Comparison of ENCODE assay signal across 13 cellular contexts in the genomic region with DNA sequence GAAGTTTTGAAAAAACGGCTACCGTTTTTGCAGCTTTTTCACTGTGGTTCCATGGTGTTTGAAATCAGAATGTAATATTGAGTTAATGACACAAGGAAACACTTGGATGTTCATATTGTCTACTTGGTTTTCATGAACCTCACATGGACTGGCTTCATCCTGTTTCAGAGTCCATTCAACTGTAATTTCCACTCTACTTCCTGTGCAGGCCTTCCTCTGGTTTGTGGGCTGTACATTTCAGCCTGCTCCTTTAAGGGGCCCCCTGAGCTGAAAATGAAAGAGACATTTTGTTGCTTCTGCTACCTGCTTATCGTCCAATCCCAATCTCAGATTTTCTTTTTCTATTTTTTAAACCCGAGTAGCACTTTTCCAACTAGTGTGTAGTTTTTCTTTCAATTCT. TPM values are rescaled to one million over a fixed set of nuclear protein-coding genes. Genes with fewer than 3 reads are reported as not detected.
DNase-seq lines count a peak whose midpoint lies in the region; ATAC-seq and TF ChIP-seq lines count a peak whose summit lies in the region.
"Had no signal": no experiment of that assay in that cellular context is flagged by ENCODE, and none has a peak within 500 bp of the region (broad histone marks: within the 10 kb centered on the region; RNA-seq: fewer than 3 reads in every experiment).

No MANE protein-coding gene starts in this region.

- TF ChIP-seq EP300 in transverse colon (IDR thresholded peaks at IDR 0.05; ENCODE audit: low read depth) = no peak

- H3K4me3 ChIP-seq in CD4-positive, alpha-beta memory T cell (ENCODE audit: low read length in 2 of 2) = no peak overlapping the region
- H3K4me3 ChIP-seq in psoas muscle = no peak overlapping the region
- H3K4me3 ChIP-seq in transverse colon = no peak overlapping the region
- H3K4me3 ChIP-seq: left ventricle myocardium inferior had no signal

- POLR2A ChIA-PET in CD4-positive, alpha-beta memory T cell (lab: Charles Lee; ENCODE audit: partially characterized antibody) = interaction anchor here (0.6 to 1.1 kb wide), 3 partner anchors 42 to 1274 kb away, joined by 3 to 4 read pairs (median 3); a partner anchor contains a TSS

- H3K4me3 Mint-ChIP-seq in CD4-positive, alpha-beta memory T cell = peak overlapping the region in 6 of 8 donors; percentile 20 to 65 (median 36)
- H3K4me3 Mint-ChIP-seq in activated naive CD8-positive, alpha-beta T cell treated with anti-CD3 and anti-CD28 coated beads, Interleukin-2, amount 50 U/mL, for 24 hours = peak overlapping the region; percentile 27
- H3K4me3 Mint-ChIP-seq in endothelial cell (ENCODE audit: unreplicated experiment) = no peak overlapping the region
- H3K4me3 Mint-ChIP-seq: H9 had no signal

- H3K36me3 ChIP-seq in CD4-positive, alpha-beta memory T cell (ENCODE audit: insufficient read depth, low read length) = no peaks in the 10 kb centered on the region
- H3K36me3 ChIP-seq in psoas muscle (ENCODE audit: insufficient read depth in 1 of 2, low read depth in 1 of 2) (no peaks in the 10 kb centered on the region), transverse colon (no peaks in the 10 kb centered on the region)
- H3K36me3 ChIP-seq: left ventricle myocardium inferior had no signal

- peaks cover 43% of the 10 kb centered on the region for H3K4me1 ChIP-seq in CD4-positive, alpha-beta memory T cell (ENCODE audit: insufficient read depth, low read length)
- H3K4me1 ChIP-seq in psoas muscle (peaks cover 11% of the 10 kb centered on the region), transverse colon (peaks cover 0 to under 1% (median 0%) of the 10 kb centered on the region in 4 donors)
- H3K4me1 ChIP-seq: left ventricle myocardium inferior had no signal

- H3K36me3 Mint-ChIP-seq in CD4-positive, alpha-beta memory T cell = no peaks in the 10 kb centered on the region
- H3K36me3 Mint-ChIP-seq in activated naive CD8-positive, alpha-beta T cell treated with anti-CD3 and anti-CD28 coated beads, Interleukin-2, amount 50 U/mL, for 24 hours (ENCODE audit: low read depth) = no peaks in the 10 kb centered on the region
- no peaks in the 10 kb centered on the region for H3K36me3 Mint-ChIP-seq in endothelial cell (ENCODE audit: low read depth, unreplicated experiment)

- in situ Hi-C loops in transverse colon (cut with MboI; ENCODE audit: low pct_ligation_motif_present in 1 of 4, low pct_unique_long_range_greater_than_20kb in 1 of 4, low sequenced_read_pairs in 3 of 4) = no loop called here

- CTCF ChIA-PET in CD4-positive, alpha-beta memory T cell (lab: Charles Lee; ENCODE audit: partially characterized antibody) = interaction anchor here (0.7 to 1.7 kb wide), 5 partner anchors 10 to 42 kb away, joined by 3 to 5 read pairs (median 4); a partner anchor contains a TSS

- TF ChIP-seq CTCF in psoas muscle (IDR thresholded peaks at IDR 0.05) = no peak
- no peak for TF ChIP-seq CTCF in endothelial cell (IDR thresholded peaks at IDR 0.05; ENCODE audit: unreplicated experiment)
- no peak for TF ChIP-seq CTCF in transverse colon (IDR thresholded peaks at IDR 0.05)

- no peaks in the 10 kb centered on the region for H3K27me3 Mint-ChIP-seq in CD4-positive, alpha-beta memory T cell
- peaks cover 3% of the 10 kb centered on the region for H3K27me3 Mint-ChIP-seq in activated naive CD8-positive, alpha-beta T cell treated with anti-CD3 and anti-CD28 coated beads, Interleukin-2, amount 50 U/mL, for 24 hours
- peaks cover 4% of the 10 kb centered on the region for H3K27me3 Mint-ChIP-seq in endothelial cell (ENCODE audit: unreplicated experiment)

- peaks cover 20 to 46% (median 31%) of the 10 kb centered on the region in 4 donors for H3K4me1 Mint-ChIP-seq in CD4-positive, alpha-beta memory T cell
- peaks cover 46% of the 10 kb centered on the region for H3K4me1 Mint-ChIP-seq in activated naive CD8-positive, alpha-beta T cell treated with anti-CD3 and anti-CD28 coated beads, Interleukin-2, amount 50 U/mL, for 24 hours
- peaks cover 12% of the 10 kb centered on the region for H3K4me1 Mint-ChIP-seq in endothelial cell (ENCODE audit: unreplicated experiment)

- intact Hi-C loops in CD4-positive, alpha-beta memory T cell (cut with micrococcal nuclease) = no loop called here
- intact Hi-C loops in psoas muscle (cut with DNase I) = loop anchor here in 1 of 2 donors (5.0 kb wide), 1 partner anchor 244 kb away; no protein-coding TSS in a partner anchor
- intact Hi-C loops in transverse colon (cut with DNase I; ENCODE audit: low total_unique reads) = no loop called here

- H3K27ac Mint-ChIP-seq in CD4-positive, alpha-beta memory T cell = peak overlapping the region in 3 of 7 donors; percentile 25 to 67 (median 44)
- H3K27ac Mint-ChIP-seq in activated naive CD8-positive, alpha-beta T cell treated with anti-CD3 and anti-CD28 coated beads, Interleukin-2, amount 50 U/mL, for 24 hours = peak overlapping the region; percentile 64
- H3K27ac Mint-ChIP-seq in endothelial cell (ENCODE audit: unreplicated experiment) = no peak overlapping the region
- H3K27ac Mint-ChIP-seq: H9 had no signal

- no peaks in the 10 kb centered on the region for H3K9me3 Mint-ChIP-seq in CD4-positive, alpha-beta memory T cell
- no peaks in the 10 kb centered on the region for H3K9me3 Mint-ChIP-seq in activated naive CD8-positive, alpha-beta T cell treated with anti-CD3 and anti-CD28 coated beads, Interleukin-2, amount 50 U/mL, for 24 hours
- H3K9me3 Mint-ChIP-seq in endothelial cell (ENCODE audit: unreplicated experiment) = no peaks in the 10 kb centered on the region
- H3K9me3 Mint-ChIP-seq: H9 had no signal

- peak; percentile 77 for ATAC-seq in GM21360 (IDR thresholded peaks at IDR 0.05; ENCODE audit: unreplicated experiment)
- ATAC-seq in HG03469 (IDR thresholded peaks at IDR 0.05; ENCODE audit: unreplicated experiment) = peak; percentile 63
- no peak for ATAC-seq in activated naive CD8-positive, alpha-beta T cell treated with anti-CD3 and anti-CD28 coated beads, Interleukin-2, amount 50 U/mL, for 24 hours
- ATAC-seq in psoas muscle = no peak

- no peaks in the 10 kb centered on the region for H3K9me3 ChIP-seq in CD4-positive, alpha-beta memory T cell (ENCODE audit: control insufficient read depth in 1 of 2, low read length in 2 of 2)
- H3K9me3 ChIP-seq in psoas muscle = no peaks in the 10 kb centered on the region
- no peaks in the 10 kb centered on the region for H3K9me3 ChIP-seq in transverse colon
- H3K9me3 ChIP-seq: left ventricle myocardium inferior had no signal

- 66 to 73% (median 66%) methylated on average over 4 of the region's 4 CpGs for WGBS in psoas muscle, 3 donors
- WGBS in transverse colon (ENCODE audit: low coverage in 1 of 2), 2 donors = 63 to 72% methylated on average over 2 to 4 of the region's 4 CpGs

- no peaks in the 10 kb centered on the region for H3K27me3 ChIP-seq in CD4-positive, alpha-beta memory T cell (ENCODE audit: insufficient read depth, low read length)
- H3K27me3 ChIP-seq in psoas muscle (ENCODE audit: insufficient read depth in 3 of 3, low read length in 2 of 3) = no peaks in the 10 kb centered on the region
- H3K27me3 ChIP-seq in transverse colon = no peaks in the 10 kb centered on the region

- peak in 2 of 5 donors; percentile 8 to 9 for DNase-seq in CD4-positive, alpha-beta memory T cell
- no peak for DNase-seq in activated naive CD8-positive, alpha-beta T cell treated with anti-CD3 and anti-CD28 coated beads, Interleukin-2, amount 50 U/mL, for 24 hours
- DNase-seq in NCI-H510A treated with DMSO at 0.1 percent for 48 hours (lab: John Stamatoyannopoulos, UW) (no peak), psoas muscle (no peak), endothelial cell (ENCODE audit: low spot score) (no peak), transverse colon (no peak)
- DNase-seq: activated CD4-positive, alpha-beta T cell treated with anti-CD3 and anti-CD28 coated beads, Interleukin-2, amount 50 U/mL, for 4 hours; H9; left ventricle myocardium inferior; NCI-H510A had no signal

- no peak overlapping the region for H3K27ac ChIP-seq in CD4-positive, alpha-beta memory T cell (ENCODE audit: low read depth, low read length)
- H3K27ac ChIP-seq in psoas muscle (no peak overlapping the region), transverse colon (no peak overlapping the region)
- H3K27ac ChIP-seq: C4-2B, left ventricle myocardium inferior had no signal

- no peak for TF ChIP-seq POLR2A in transverse colon (IDR thresholded peaks at IDR 0.05)

RNA-seq across cellular contexts. Expression of a gene that starts 41.8 kb away (rescaled TPM):
- under 1 TPM; 0.64 TPM for total RNA-seq in CD4-positive, alpha-beta memory T cell
- 1 to 10 TPM in 1 of 2 donors, under 1 TPM in 1; 0.26 to 2.1 TPM for polyA plus RNA-seq in CD4-positive, alpha-beta memory T cell
- total RNA-seq in psoas muscle (10 to 100 TPM in 1 of 4 donors, 1 to 10 TPM in 3; 5.4 to 12.3 (median 8.3) TPM), endothelial cell (ENCODE audit: unreplicated experiment) (1.8 TPM), transverse colon (100 to 1,000 TPM in 3 of 4 donors, 10 to 100 TPM in 1; 36.8 to 430 (median 265) TPM)
- polyA plus RNA-seq in psoas muscle = 10 to 100 TPM in 1 of 3 donors, 1 to 10 TPM in 2; 1.7 to 11.3 (median 5.5) TPM

RNA-seq across cellular contexts. Expression of a gene that starts 56.3 kb away (rescaled TPM):
- 1 to 10 TPM; 1.9 to 2.2 TPM for total RNA-seq in CD4-positive, alpha-beta memory T cell
- under 1 TPM in 1 of 2 donors, not detected in 1; 0.11 TPM for polyA plus RNA-seq in CD4-positive, alpha-beta memory T cell
- total RNA-seq in psoas muscle (under 1 TPM in 1 of 4 donors, not detected in 3; 0.40 TPM), endothelial cell (ENCODE audit: unreplicated experiment) (0.36 TPM), transverse colon (100 to 1,000 TPM in 1 of 4 donors, 10 to 100 TPM in 2, under 1 TPM in 1; 1.00 to 152 (median 46.0) TPM)
- not detected for polyA plus RNA-seq in psoas muscle
- total RNA-seq: H9 had no signal

RNA-seq across cellular contexts. Expression of a gene that starts 56.7 kb away (rescaled TPM):
- total RNA-seq in CD4-positive, alpha-beta memory T cell = 1 to 10 TPM; 6.1 to 7.0 TPM
- polyA plus RNA-seq in CD4-positive, alpha-beta memory T cell = 1 to 10 TPM; 5.4 to 6.3 TPM
- total RNA-seq in psoas muscle = under 1 TPM in 2 of 4 donors, not detected in 2; 0.32 to 0.66 TPM
- under 1 TPM in 1 of 3 donors, not detected in 2; 0.04 TPM for polyA plus RNA-seq in psoas muscle
- not detected for total RNA-seq in endothelial cell (ENCODE audit: unreplicated experiment)
- total RNA-seq in transverse colon = 1 to 10 TPM in 2 of 4 donors, not detected in 2; 2.2 to 8.6 TPM

Comparison
In these comparisons a context has a peak if more than half of its experiments do, and no peak if none do; other contexts are left out.
1. ATAC-seq: peak in GM21360 (single experiment) and HG03469 (single experiment); none in activated naive CD8-positive, alpha-beta T cell treated with anti-CD3 and anti-CD28 coated beads, Interleukin-2, amount 50 U/mL, for 24 hours (single experiment) and psoas muscle (0 of 4).